In the genomic region with DNA sequence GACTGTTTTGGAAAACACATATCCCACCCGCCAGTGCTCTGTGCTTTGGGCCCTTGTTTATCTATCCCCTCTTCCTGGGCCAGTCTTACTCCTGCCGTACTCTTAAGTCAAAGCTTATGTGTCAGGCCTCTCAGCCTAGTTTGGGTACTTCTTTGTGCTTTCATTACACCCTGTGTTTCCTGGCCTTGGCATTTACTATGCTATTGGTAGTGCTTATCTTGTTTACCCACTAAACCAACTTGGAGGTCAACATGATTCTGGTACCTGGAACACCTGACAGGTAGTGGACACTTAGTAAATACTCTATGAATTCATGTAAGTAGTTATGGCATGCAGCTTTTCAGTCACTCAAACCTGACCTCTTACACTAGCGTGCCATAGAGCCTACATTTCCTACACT, we compare ENCODE assay signal across 19 cellular contexts. TPM values are rescaled to one million over a fixed set of nuclear protein-coding genes. Genes with fewer than 3 reads are reported as not detected.
DNase-seq lines count a peak whose midpoint lies in the region; ATAC-seq and TF ChIP-seq lines count a peak whose summit lies in the region.
"Had no signal": no experiment of that assay in that cellular context is flagged by ENCODE, and none has a peak within 500 bp of the region (broad histone marks: within the 10 kb centered on the region; RNA-seq: fewer than 3 reads in every experiment).

No MANE protein-coding gene starts in this region.

- H2BK15ac ChIP-seq in mesendoderm (replicated peaks; ENCODE audit: low read depth): no peak overlapping the region

- peaks cover 27% of the 10 kb centered on the region for H3K79me1 ChIP-seq in mesendoderm (ENCODE audit: low read length)

- H3K4me2 ChIP-seq in mesendoderm (ENCODE audit: low read length): peak overlapping the region; percentile 12

- peaks cover 48% of the 10 kb centered on the region for H3K79me2 ChIP-seq in mesendoderm (ENCODE audit: control insufficient read depth, insufficient read depth, low read length)

- no peak overlapping the region for H3K56ac ChIP-seq in mesendoderm (ENCODE audit: low read length)

- peaks cover 8% of the 10 kb centered on the region for H3K4me1 ChIP-seq in mesendoderm (ENCODE audit: control insufficient read depth, low read depth, low read length)
- peaks cover 13 to 80% (median 37%) of the 10 kb centered on the region in 6 donors for H3K4me1 ChIP-seq in spleen

- intact Hi-C loops in spleen (cut with DNase I; ENCODE audit: low total_unique reads): loop anchor here (10.0 kb wide), 1 partner anchor 169 kb away; the partner anchor contains the start of gene MTIF3

- TF ChIP-seq POLR2A in spleen (IDR thresholded peaks at IDR 0.05): no peak

- H4K5ac ChIP-seq in mesendoderm (ENCODE audit: low read length): no peak overlapping the region

- H3K4ac ChIP-seq in mesendoderm (ENCODE audit: low read depth, low read length): no peak overlapping the region

- no peaks in the 10 kb centered on the region for H3K9me3 ChIP-seq in spleen

- H3K27me3 ChIP-seq in mesendoderm (ENCODE audit: insufficient read depth, low read length, poor library complexity) (no peaks in the 10 kb centered on the region), spleen (replicated peaks in 1 of 7) (no peaks in the 10 kb centered on the region)
- H3K27me3 ChIP-seq: brain microvascular endothelial cell had no signal

- no peak overlapping the region for H2BK120ac ChIP-seq in mesendoderm (ENCODE audit: low read depth, low read length)

- no peak overlapping the region for H3K9ac ChIP-seq in mesendoderm (ENCODE audit: low read length)

- H3K4me3 Mint-ChIP-seq in stimulated activated naive CD8-positive, alpha-beta T cell treated with anti-CD3 and anti-CD28 coated beads, Interleukin-15, Interleukin-2, amounts not matched to agents 100 ng/mL and 50 ng/mL, for 24 hours: peak overlapping the region; percentile 54
- peak overlapping the region; percentile 87 for H3K4me3 Mint-ChIP-seq in activated T-helper 17 cell treated with anti-CD3 and anti-CD28 coated beads, Interleukin-2, amount 50 U/mL, for 72 hours

- no peak overlapping the region for H3K27ac ChIP-seq in mesendoderm (ENCODE audit: low read depth, low read length)
- no peak overlapping the region for H3K27ac ChIP-seq in spleen
- H3K27ac ChIP-seq: brain microvascular endothelial cell, HL-60 had no signal

- no peak overlapping the region for H3K18ac ChIP-seq in mesendoderm (ENCODE audit: low read length)

- H3K4me3 ChIP-seq in mesendoderm (ENCODE audit: low read length) (no peak overlapping the region), spleen (no peak overlapping the region)

- H4K8ac ChIP-seq in mesendoderm (ENCODE audit: low read depth, low read length): no peak overlapping the region

- H3K4me1 Mint-ChIP-seq in stimulated activated naive CD8-positive, alpha-beta T cell treated with anti-CD3 and anti-CD28 coated beads, Interleukin-15, Interleukin-2, amounts not matched to agents 100 ng/mL and 50 ng/mL, for 24 hours (ENCODE audit: low read depth): peaks cover 71% of the 10 kb centered on the region
- peaks cover 55% of the 10 kb centered on the region for H3K4me1 Mint-ChIP-seq in activated T-helper 17 cell treated with anti-CD3 and anti-CD28 coated beads, Interleukin-2, amount 50 U/mL, for 72 hours

- no peaks in the 10 kb centered on the region for H3K9me3 Mint-ChIP-seq in stimulated activated naive CD8-positive, alpha-beta T cell treated with anti-CD3 and anti-CD28 coated beads, Interleukin-15, Interleukin-2, amounts not matched to agents 100 ng/mL and 50 ng/mL, for 24 hours
- H3K9me3 Mint-ChIP-seq in activated T-helper 17 cell treated with anti-CD3 and anti-CD28 coated beads, Interleukin-2, amount 50 U/mL, for 72 hours: no peaks in the 10 kb centered on the region
- H3K9me3 Mint-ChIP-seq: stimulated activated naive CD8-positive, alpha-beta T cell treated with anti-CD3 and anti-CD28 coated beads, Interleukin-15, amount 100 ng/mL, for 72 hours had no signal

- no peak for DNase-seq in stimulated activated naive CD8-positive, alpha-beta T cell treated with anti-CD3 and anti-CD28 coated beads, Interleukin-15, Interleukin-2, amounts not matched to agents 100 U/mL and 50 U/mL, for 24 hours
- DNase-seq in mesendoderm (no peak), COLO829 (ENCODE audit: low spot score) (no peak), HCEC 1CT (no peak), spleen (no peak)
- DNase-seq: activated gamma-delta T cell treated with Interleukin-2 at 50 U/mL for 16 hours; brain microvascular endothelial cell; kidney; mesenchymal stem cell; NCI-H1092 treated with DMSO at 0.1 percent for 48 hours; NCI-H2081 treated with DMSO at 0.1 percent for 48 hours; NCI-H524; SIG-M5; stimulated activated naive CD8-positive, alpha-beta T cell treated with anti-CD3 and anti-CD28 coated beads, Interleukin-15, amount 100 ng/mL, for 72 hours had no signal

- H3K36me3 Mint-ChIP-seq in stimulated activated naive CD8-positive, alpha-beta T cell treated with anti-CD3 and anti-CD28 coated beads, Interleukin-15, Interleukin-2, amounts not matched to agents 100 ng/mL and 50 ng/mL, for 24 hours (ENCODE audit: low read depth): peaks cover 63% of the 10 kb centered on the region
- H3K36me3 Mint-ChIP-seq in activated T-helper 17 cell treated with anti-CD3 and anti-CD28 coated beads, Interleukin-2, amount 50 U/mL, for 72 hours (ENCODE audit: low read depth): peaks cover 77% of the 10 kb centered on the region

- H3K23ac ChIP-seq in mesendoderm (ENCODE audit: low read length): peak overlapping the region; percentile 53

- TF ChIP-seq CTCF in spleen (IDR thresholded peaks at IDR 0.05 in 8 of 11, conservative IDR thresholded peaks at IDR 0.05 in 3 of 11): no peak

- H3K27me3 Mint-ChIP-seq in stimulated activated naive CD8-positive, alpha-beta T cell treated with anti-CD3 and anti-CD28 coated beads, Interleukin-15, Interleukin-2, amounts not matched to agents 100 ng/mL and 50 ng/mL, for 24 hours: no peaks in the 10 kb centered on the region
- no peaks in the 10 kb centered on the region for H3K27me3 Mint-ChIP-seq in activated T-helper 17 cell treated with anti-CD3 and anti-CD28 coated beads, Interleukin-2, amount 50 U/mL, for 72 hours
- H3K27me3 Mint-ChIP-seq: stimulated activated naive CD8-positive, alpha-beta T cell treated with anti-CD3 and anti-CD28 coated beads, Interleukin-15, amount 100 ng/mL, for 72 hours had no signal

- H3K27ac Mint-ChIP-seq in stimulated activated naive CD8-positive, alpha-beta T cell treated with anti-CD3 and anti-CD28 coated beads, Interleukin-15, Interleukin-2, amounts not matched to agents 100 ng/mL and 50 ng/mL, for 24 hours: no peak overlapping the region
- no peak overlapping the region for H3K27ac Mint-ChIP-seq in activated T-helper 17 cell treated with anti-CD3 and anti-CD28 coated beads, Interleukin-2, amount 50 U/mL, for 72 hours
- H3K27ac Mint-ChIP-seq: stimulated activated naive CD8-positive, alpha-beta T cell treated with anti-CD3 and anti-CD28 coated beads, Interleukin-15, amount 100 ng/mL, for 72 hours had no signal

- ATAC-seq in stimulated activated naive CD8-positive, alpha-beta T cell treated with anti-CD3 and anti-CD28 coated beads, Interleukin-15, Interleukin-2, amounts not matched to agents 100 U/mL and 50 U/mL, for 24 hours: no peak
- no peak for ATAC-seq in activated T-helper 17 cell treated with anti-CD3 and anti-CD28 coated beads, Interleukin-2, amount 50 U/mL, for 72 hours (replicated peaks)
- ATAC-seq in GM21423 (IDR thresholded peaks at IDR 0.05; ENCODE audit: unreplicated experiment): no peak
- ATAC-seq: activated CD4-positive, CD25-positive, alpha-beta regulatory T cell treated with anti-CD3 and anti-CD28 coated beads, Interleukin-2, amount 50 U/mL, for 24 hours; stimulated activated naive CD8-positive, alpha-beta T cell treated with anti-CD3 and anti-CD28 coated beads, Interleukin-15, amount 100 ng/mL, for 72 hours had no signal

- H2BK5ac ChIP-seq in mesendoderm (ENCODE audit: low read length): no peak overlapping the region

- WGBS in mesendoderm (ENCODE audit: extremely low coverage, insufficient coverage, low lambda C conversion rate): no CpG with 5 or more reads among the region's 3 CpGs
- 95 to 99% (median 96%) methylated on average over 3 of the region's 3 CpGs for WGBS in spleen, 5 donors

- no peak overlapping the region for H2AK5ac ChIP-seq in mesendoderm (ENCODE audit: low read length)

- peaks cover 4% of the 10 kb centered on the region for H3K36me3 ChIP-seq in mesendoderm (ENCODE audit: control insufficient read depth, insufficient read depth, low read length)
- H3K36me3 ChIP-seq in spleen: peaks cover 0 to 24% (median 4%) of the 10 kb centered on the region in 6 donors

RNA-seq across cellular contexts. Expression of gene POLR1D, which starts 2.4 kb away (rescaled TPM):
- total RNA-seq in activated T-helper 17 cell treated with anti-CD3 and anti-CD28 coated beads, Interleukin-2, amount 50 U/mL, for 72 hours: 100 to 1,000 TPM; 128 to 138 TPM
- 313 TPM for polyA plus RNA-seq in mesendoderm (2013, experiment 1 of 2)
- 316 TPM for polyA plus RNA-seq in mesendoderm (2013, experiment 2 of 2)
- 100 to 1,000 TPM in 3 of 7 donors, 10 to 100 TPM in 4; 64.2 to 115 (median 94.2) TPM for total RNA-seq in spleen
- 100 to 1,000 TPM; 103 to 134 (median 117) TPM for polyA plus RNA-seq in spleen

RNA-seq across cellular contexts. Expression of gene LNX2, which starts 3.7 kb away (rescaled TPM):
- 1 to 10 TPM; 4.1 TPM for total RNA-seq in activated T-helper 17 cell treated with anti-CD3 and anti-CD28 coated beads, Interleukin-2, amount 50 U/mL, for 72 hours
- 8.9 TPM for polyA plus RNA-seq in mesendoderm (2013, experiment 1 of 2)
- 9.3 TPM for polyA plus RNA-seq in mesendoderm (2013, experiment 2 of 2)
- total RNA-seq in spleen: 1 to 10 TPM; 6.5 to 8.8 (median 6.8) TPM
- 1 to 10 TPM; 1.8 to 3.0 (median 2.7) TPM for polyA plus RNA-seq in spleen
